32 cellular contexts compared by ENCODE assay signal in genomic region chr17:68589086-68589485, GRCh38. TPM values are rescaled to one million over a fixed set of nuclear protein-coding genes. Genes with fewer than 3 reads are reported as not detected.
"Had no signal": no experiment of that assay in that cellular context is flagged by ENCODE, and none has a peak within 500 bp of the region (broad histone marks: within the 10 kb centered on the region; RNA-seq: fewer than 3 reads in every experiment).

No MANE protein-coding gene starts in this region.

- H3K27me3 ChIP-seq: neural progenitor cell, ovary, suprapubic skin, testis, upper lobe of left lung, vagina had no signal

- ATAC-seq: natural killer cell; psoas muscle; right cardiac atrium; sciatic nerve; stimulated activated memory B cell treated with anti-CD40 and anti-IgM and Interleukin-4, amounts not matched to agents 10 μg/mL and 1 μg/mL and 100 μg/mL, for 72 hours; stimulated activated naive CD8-positive, alpha-beta T cell treated with anti-CD3 and anti-CD28 coated beads, Interleukin-15, amount 100 ng/mL, for 72 hours; stimulated activated naive CD8-positive, alpha-beta T cell treated with anti-CD3 and anti-CD28 coated beads, Interleukin-15, Interleukin-2, amounts not matched to agents 100 U/mL and 50 U/mL, for 24 hours had no signal

- H3K4me3 ChIP-seq: neural progenitor cell, ovary, psoas muscle, skin epidermis, smooth muscle cell, spleen, suprapubic skin, testis, tibial artery, transverse colon, upper lobe of left lung, vagina had no signal

- H3K9ac ChIP-seq: neural progenitor cell, parathyroid adenoma had no signal

- H3K4me1 Mint-ChIP-seq: natural killer cell; stimulated activated memory B cell treated with anti-CD40 and anti-IgM and Interleukin-4, amounts not matched to agents 10 μg/mL and 1 μg/mL and 100 μg/mL, for 72 hours; stimulated activated naive CD8-positive, alpha-beta T cell treated with anti-CD3 and anti-CD28 coated beads, Interleukin-15, amount 100 ng/mL, for 72 hours had no signal

- FAIRE-seq: urothelium cell line had no signal

- H3K4me1 ChIP-seq: neural progenitor cell, parathyroid adenoma, psoas muscle, transverse colon had no signal

- H3K36me3 Mint-ChIP-seq: natural killer cell, neural progenitor cell had no signal

- H3K79me2 ChIP-seq: parathyroid adenoma had no signal

- DNase-seq: natural killer cell; occipital lobe; ovary; posterior cingulate gyrus; psoas muscle; right cardiac atrium; spleen; stimulated activated CD4-positive, alpha-beta T cell treated with anti-CD3 and anti-CD28 coated beads, Interleukin-12 subunit alpha, Interleukin-12 subunit beta, amount 100 ng/mL, for 4 hours; stimulated activated CD4-positive, alpha-beta T cell treated with anti-CD3 and anti-CD28 coated beads, Interleukin-1b, Interleukin-23, amount 100 ng/mL, for 48 hours; stimulated activated CD4-positive, alpha-beta T cell treated with anti-CD3 and anti-CD28 coated beads, Interleukin-4, amount 100 ng/mL, for 1 hour; stimulated activated CD4-positive, alpha-beta T cell treated with anti-CD3 and anti-CD28 coated beads, Interleukin-4, amount 100 ng/mL, for 4 hours; stimulated activated CD8-positive, alpha-beta memory T cell treated with anti-CD3 and anti-CD28 coated beads, Interleukin-4, amount 100 ng/mL, for 48 hours; stimulated activated naive CD4-positive, alpha-beta T cell; stimulated activated naive CD8-positive, alpha-beta T cell treated with anti-CD3 and anti-CD28 coated beads, Interleukin-15, amount 100 ng/mL, for 72 hours; stimulated activated naive CD8-positive, alpha-beta T cell treated with anti-CD3 and anti-CD28 coated beads, Interleukin-15, Interleukin-2, amounts not matched to agents 100 U/mL and 50 U/mL, for 24 hours; substantia nigra; testis; tibial artery; transverse colon; upper lobe of left lung had no signal

- H3K9me3 Mint-ChIP-seq: natural killer cell; stimulated activated memory B cell treated with anti-CD40 and anti-IgM and Interleukin-4, amounts not matched to agents 10 μg/mL and 1 μg/mL and 100 μg/mL, for 72 hours had no signal

- H2AFZ ChIP-seq: neural progenitor cell, parathyroid adenoma had no signal

- H3K27ac ChIP-seq: neural progenitor cell, ovary, parathyroid adenoma, psoas muscle, spleen, suprapubic skin, testis, tibial artery, transverse colon, upper lobe of left lung, vagina had no signal

- H3K27ac Mint-ChIP-seq: natural killer cell; neural progenitor cell; progenitor cell of endocrine pancreas; stimulated activated memory B cell treated with anti-CD40 and anti-IgM and Interleukin-4, amounts not matched to agents 10 μg/mL and 1 μg/mL and 100 μg/mL, for 72 hours; stimulated activated naive CD8-positive, alpha-beta T cell treated with anti-CD3 and anti-CD28 coated beads, Interleukin-15, amount 100 ng/mL, for 72 hours had no signal

- H3K36me3 ChIP-seq: neural progenitor cell, ovary, spleen, suprapubic skin, tibial artery, transverse colon, vagina had no signal

- H3K9me3 ChIP-seq: ovary, psoas muscle, suprapubic skin, testis, tibial artery, upper lobe of left lung, vagina had no signal

- H3K4me3 Mint-ChIP-seq: natural killer cell; nephron; neural progenitor cell; stimulated activated memory B cell treated with anti-CD40 and anti-IgM and Interleukin-4, amounts not matched to agents 10 μg/mL and 1 μg/mL and 100 μg/mL, for 72 hours; stimulated activated naive CD8-positive, alpha-beta T cell treated with anti-CD3 and anti-CD28 coated beads, Interleukin-15, amount 100 ng/mL, for 72 hours had no signal

- H3K4me2 ChIP-seq: neural progenitor cell, smooth muscle cell had no signal

- H3K27me3 Mint-ChIP-seq: progenitor cell of endocrine pancreas had no signal

RNA-seq across cellular contexts. Expression of gene FAM20A, which starts 12.1 kb away (rescaled TPM):
- polyA plus RNA-seq: neural cell had no signal
